Comparison of ENCODE assay signal across 8 cellular contexts in genomic region chr17:78924481-78925151, GRCh38. TPM values are rescaled to one million over a fixed set of nuclear protein-coding genes. Genes with fewer than 3 reads are reported as not detected.
A peak's percentile ranks its signal among the peaks of the same experiment; 100 is the strongest.
DNase-seq lines count a peak whose midpoint lies in the region; ATAC-seq lines count a peak whose summit lies in the region.

No MANE protein-coding gene starts in this region.

- peaks cover 11% of the 10 kb centered on the region for H3K4me1 Mint-ChIP-seq in activated naive CD8-positive, alpha-beta T cell treated with anti-CD3 and anti-CD28 coated beads for 36 hours
- H3K4me1 Mint-ChIP-seq in stimulated activated effector memory CD8-positive, alpha-beta T cell treated with anti-CD3 and anti-CD28 coated beads, Interleukin-12 subunit alpha, Interleukin-12 subunit beta, amount 100 ng/mL, for 72 hours: peaks cover 15% of the 10 kb centered on the region

- peak; percentile 25 for ATAC-seq in stimulated activated effector memory CD8-positive, alpha-beta T cell treated with anti-CD3 and anti-CD28 coated beads, Interleukin-12 subunit alpha, Interleukin-12 subunit beta, amount 100 ng/mL, for 72 hours

- peak overlapping the region; percentile 75 for H3K4me3 ChIP-seq in iPS-15b (ENCODE audit: low read depth, low read length)

- no peaks in the 10 kb centered on the region for H3K9me3 ChIP-seq in iPS-15b (ENCODE audit: control insufficient read depth, insufficient read depth, low read length)

- DNase-seq in activated T-cell treated with anti-CD3 and anti-CD28 coated beads, Interleukin-2, amount 50 U/mL, for 1 hour: peak; percentile 35
- no peak for DNase-seq in activated T-cell treated with anti-CD3 and anti-CD28 coated beads for 4 hours
- no peak for DNase-seq in activated naive CD8-positive, alpha-beta T cell treated with anti-CD3 and anti-CD28 coated beads for 36 hours
- no peak for DNase-seq in stimulated activated effector memory CD8-positive, alpha-beta T cell treated with anti-CD3 and anti-CD28 coated beads, Interleukin-12 subunit alpha, Interleukin-12 subunit beta, amount 100 ng/mL, for 72 hours (ENCODE audit: low spot score in 2 of 2)
- DNase-seq in NCI-H524 treated with DMSO at 0.1 percent for 48 hours (lab: John Stamatoyannopoulos, UW): no peak
- DNase-seq in MV-4-11 (lab: John Stamatoyannopoulos, UW): no peak
- DNase-seq in HuH-7 (ENCODE audit: low spot score): no peak

- peaks cover 8% of the 10 kb centered on the region for H3K4me1 ChIP-seq in iPS-15b (ENCODE audit: control insufficient read depth, insufficient read depth, low read length)

- H3K36me3 Mint-ChIP-seq in activated naive CD8-positive, alpha-beta T cell treated with anti-CD3 and anti-CD28 coated beads for 36 hours: no peaks in the 10 kb centered on the region
- H3K36me3 Mint-ChIP-seq in stimulated activated effector memory CD8-positive, alpha-beta T cell treated with anti-CD3 and anti-CD28 coated beads, Interleukin-12 subunit alpha, Interleukin-12 subunit beta, amount 100 ng/mL, for 72 hours: no peaks in the 10 kb centered on the region

- peaks cover 14% of the 10 kb centered on the region for H3K27me3 Mint-ChIP-seq in activated naive CD8-positive, alpha-beta T cell treated with anti-CD3 and anti-CD28 coated beads for 36 hours

- no peaks in the 10 kb centered on the region for H3K9me3 Mint-ChIP-seq in activated naive CD8-positive, alpha-beta T cell treated with anti-CD3 and anti-CD28 coated beads for 36 hours
- no peaks in the 10 kb centered on the region for H3K9me3 Mint-ChIP-seq in stimulated activated effector memory CD8-positive, alpha-beta T cell treated with anti-CD3 and anti-CD28 coated beads, Interleukin-12 subunit alpha, Interleukin-12 subunit beta, amount 100 ng/mL, for 72 hours

- H3K4me3 Mint-ChIP-seq in activated naive CD8-positive, alpha-beta T cell treated with anti-CD3 and anti-CD28 coated beads for 36 hours: peak overlapping the region; percentile 64
- H3K4me3 Mint-ChIP-seq in stimulated activated effector memory CD8-positive, alpha-beta T cell treated with anti-CD3 and anti-CD28 coated beads, Interleukin-12 subunit alpha, Interleukin-12 subunit beta, amount 100 ng/mL, for 72 hours: peak overlapping the region; percentile 60

- H3K27ac Mint-ChIP-seq in activated naive CD8-positive, alpha-beta T cell treated with anti-CD3 and anti-CD28 coated beads for 36 hours: no peak overlapping the region
- no peak overlapping the region for H3K27ac Mint-ChIP-seq in stimulated activated effector memory CD8-positive, alpha-beta T cell treated with anti-CD3 and anti-CD28 coated beads, Interleukin-12 subunit alpha, Interleukin-12 subunit beta, amount 100 ng/mL, for 72 hours

- peak overlapping the region; percentile 60 for H3K9ac ChIP-seq in iPS-15b (ENCODE audit: low read depth, low read length)

- no peaks in the 10 kb centered on the region for H3K27me3 ChIP-seq in iPS-15b (ENCODE audit: control insufficient read depth, insufficient read depth, low read length)

- no peaks in the 10 kb centered on the region for H3K36me3 ChIP-seq in iPS-15b (ENCODE audit: control insufficient read depth, insufficient read depth, low read length)

RNA-seq across cellular contexts. Expression of gene TIMP2, which starts 0.6 kb away (rescaled TPM):
- total RNA-seq in activated naive CD8-positive, alpha-beta T cell treated with anti-CD3 and anti-CD28 coated beads for 36 hours: 1 to 10 TPM; 1.2 to 1.3 TPM

RNA-seq across cellular contexts. Expression of gene CEP295NL, which starts 21.6 kb away (rescaled TPM):
- total RNA-seq in activated naive CD8-positive, alpha-beta T cell treated with anti-CD3 and anti-CD28 coated beads for 36 hours: under 1 TPM in 1 of 2 experiments, not detected in 1; 0.19 TPM

RNA-seq across cellular contexts. Expression of gene LGALS3BP, which starts 55.1 kb away (rescaled TPM):
- 10 to 100 TPM; 86.8 to 89.7 TPM for total RNA-seq in activated naive CD8-positive, alpha-beta T cell treated with anti-CD3 and anti-CD28 coated beads for 36 hours
